Comparison of ENCODE assay signal across 12 cellular contexts in genomic region chr1:35851175-35851869, GRCh38. TPM values are rescaled to one million over a fixed set of nuclear protein-coding genes. Genes with fewer than 3 reads are reported as not detected.
DNase-seq lines count a peak whose midpoint lies in the region; ATAC-seq and TF ChIP-seq lines count a peak whose summit lies in the region.
"Had no signal": no experiment of that assay in that cellular context is flagged by ENCODE, and none has a peak within 500 bp of the region (broad histone marks: within the 10 kb centered on the region; RNA-seq: fewer than 3 reads in every experiment).

No MANE protein-coding gene starts in this region.

- intact Hi-C loops in left cardiac atrium (cut with DNase I): no loop called here

- no peaks in the 10 kb centered on the region for H3K27me3 Mint-ChIP-seq in brain

- peaks cover 7% of the 10 kb centered on the region for H3K4me1 Mint-ChIP-seq in brain

- DNase-seq in AG08395 (ENCODE audit: low spot score): peak; percentile 45
- no peak for DNase-seq in left cardiac atrium
- peak; percentile 26 for DNase-seq in putamen (ENCODE audit: low spot score)
- DNase-seq in T1000 (lab: John Stamatoyannopoulos, UW): no peak
- DNase-seq in LoVo (ENCODE audit: low spot score): no peak
- DNase-seq: AML-193, colonic mucosa, mucosa of descending colon, NCI-H1417 had no signal

- peak overlapping the region in 2 of 5 experiments; percentile 14 to 15 for H3K4me3 Mint-ChIP-seq in brain

- peaks cover 61% of the 10 kb centered on the region for H3K36me3 Mint-ChIP-seq in brain

- ATAC-seq in left cardiac atrium (peak; percentile 76 to 86), HG03108 (IDR thresholded peaks at IDR 0.05; ENCODE audit: unreplicated experiment) (no peak), HG03196 (IDR thresholded peaks at IDR 0.05; ENCODE audit: unreplicated experiment) (no peak)

- peak overlapping the region in 4 of 5 experiments; percentile 40 to 83 (median 70) for H3K27ac Mint-ChIP-seq in brain

- TF ChIP-seq CTCF in brain (conservative IDR thresholded peaks at IDR 0.05): no peak

- no peaks in the 10 kb centered on the region for H3K9me3 Mint-ChIP-seq in brain

RNA-seq across cellular contexts. Expression of gene AGO1, which starts 31.7 kb away (rescaled TPM):
- polyA plus RNA-seq in brain (ENCODE audit: insufficient read depth, low read depth, low replicate concordance): 13.7 TPM
- total RNA-seq in left cardiac atrium: 10 to 100 TPM; 23.7 to 24.6 TPM

RNA-seq across cellular contexts. Expression of gene AGO4, which starts 43.5 kb away (rescaled TPM):
- 3.8 TPM for polyA plus RNA-seq in brain (ENCODE audit: insufficient read depth, low read depth, low replicate concordance)
- total RNA-seq in left cardiac atrium: 10 to 100 TPM; 14.6 to 16.5 TPM

Comparison
In these comparisons a context has a peak if more than half of its experiments do, and no peak if none do; other contexts are left out.
1. DNase-seq: peak in AG08395 (single experiment) and putamen (single experiment); none in left cardiac atrium (single experiment), T1000 (single experiment) and LoVo (single experiment).
2. ATAC-seq: peak in left cardiac atrium (2 of 2); none in HG03108 (single experiment) and HG03196 (single experiment).